21 cellular contexts compared by ENCODE assay signal in genomic region chr9:36423196-36423595, GRCh38. TPM values are rescaled to one million over a fixed set of nuclear protein-coding genes. Genes with fewer than 3 reads are reported as not detected.
A peak's percentile ranks its signal among the peaks of the same experiment; 100 is the strongest.
DNase-seq lines count a peak whose midpoint lies in the region; ATAC-seq and TF ChIP-seq lines count a peak whose summit lies in the region.
"Had no signal": no experiment of that assay in that cellular context is flagged by ENCODE, and none has a peak within 500 bp of the region (broad histone marks: within the 10 kb centered on the region; RNA-seq: fewer than 3 reads in every experiment).

No MANE protein-coding gene starts in this region.

- no peak for DNase-seq in CD4-positive, alpha-beta T cell
- DNase-seq in HAP-1 (ENCODE audit: low spot score in 2 of 2) = peak; percentile 13 to 85
- DNase-seq in globus pallidus (ENCODE audit: low spot score) = peak; percentile 86
- no peak for DNase-seq in trophoblast cell
- DNase-seq: activated CD4-positive, CD25-positive, alpha-beta regulatory T cell treated with anti-CD3 and anti-CD28 coated beads, Interleukin-2, amount 50 U/mL, for 72 hours; brain microvascular endothelial cell; COR-L47; cortex of kidney; DND-41; Kasumi-1; left cardiac atrium; mesendoderm; NCI-H1048; NCI-H187; NCI-H774; PC-3; Right ventricle myocardium superior had no signal

- no peak overlapping the region for H4K12ac ChIP-seq in trophoblast cell (ENCODE audit: low read depth, low read length)

- H3K4me1 ChIP-seq in HAP-1 = peaks cover 49% of the 10 kb centered on the region
- H3K4me1 ChIP-seq in trophoblast cell (ENCODE audit: control insufficient read depth in 1 of 2, insufficient read depth in 2 of 2, low read length in 2 of 2) = peaks cover 5 to 13% of the 10 kb centered on the region in 2 experiments

- no peak overlapping the region for H3K9ac ChIP-seq in trophoblast cell (ENCODE audit: low read length)

- no peak for TF ChIP-seq CTCF in CD4-positive, alpha-beta T cell (IDR thresholded peaks at IDR 0.05)

- H4K91ac ChIP-seq in trophoblast cell (ENCODE audit: low read depth, low read length) = peak overlapping the region; percentile 89

- no peak overlapping the region for H3K23ac ChIP-seq in trophoblast cell (ENCODE audit: low read length)

- peak overlapping the region; percentile 91 for H2AK5ac ChIP-seq in trophoblast cell (ENCODE audit: low read length)

- H3K4me2 ChIP-seq in trophoblast cell (ENCODE audit: low read length) = no peak overlapping the region

- H3K9me3 ChIP-seq in CD4-positive, alpha-beta T cell (ENCODE audit: control insufficient read depth, low read length) = no peaks in the 10 kb centered on the region
- H3K9me3 ChIP-seq in HAP-1 (no peaks in the 10 kb centered on the region), trophoblast cell (ENCODE audit: insufficient read depth, low read depth, low read length) (no peaks in the 10 kb centered on the region)
- H3K9me3 ChIP-seq: suprapubic skin had no signal

- peaks cover 38% of the 10 kb centered on the region for H3K4me1 Mint-ChIP-seq in CD4-positive, alpha-beta T cell (ENCODE audit: low read depth)

- intact Hi-C loops in CD4-positive, alpha-beta T cell (cut with DNase I, micrococcal nuclease) = no loop called here

- H3K27me3 ChIP-seq in CD4-positive, alpha-beta T cell (ENCODE audit: control insufficient read depth, insufficient read depth, low read length) = no peaks in the 10 kb centered on the region
- no peaks in the 10 kb centered on the region for H3K27me3 ChIP-seq in HAP-1 (ENCODE audit: low read depth)
- no peaks in the 10 kb centered on the region for H3K27me3 ChIP-seq in trophoblast cell (ENCODE audit: insufficient read depth, low read length)
- H3K27me3 ChIP-seq: brain microvascular endothelial cell, suprapubic skin had no signal

- peaks cover 5% of the 10 kb centered on the region for H3K79me2 ChIP-seq in trophoblast cell (ENCODE audit: control insufficient read depth, insufficient read depth, low read length, poor library complexity)

- no peaks in the 10 kb centered on the region for H3K9me3 Mint-ChIP-seq in CD4-positive, alpha-beta T cell

- H2BK12ac ChIP-seq in trophoblast cell (ENCODE audit: low read length) = peak overlapping the region; percentile 80

- peak overlapping the region; percentile 62 for H3K4ac ChIP-seq in trophoblast cell (ENCODE audit: low read depth, low read length)

- H3K36me3 ChIP-seq in HAP-1 (replicated peaks) = no peaks in the 10 kb centered on the region; the same call in 1 of the 2 replicates
- H3K36me3 ChIP-seq in trophoblast cell (ENCODE audit: control insufficient read depth in 1 of 2, insufficient read depth in 2 of 2, low read length in 2 of 2) = peaks cover 0 to 2% of the 10 kb centered on the region in 2 experiments
- H3K36me3 ChIP-seq: brain microvascular endothelial cell, suprapubic skin had no signal

- no peak overlapping the region for H3K4me3 Mint-ChIP-seq in CD4-positive, alpha-beta T cell

- CTCF ChIA-PET in CD4-positive, alpha-beta T cell (lab: Charles Lee) = interaction anchor here (0.6 to 3.4 kb wide), 4 partner anchors 9 to 32 kb away, joined by 3 to 11 read pairs (median 3); no protein-coding TSS in a partner anchor

- in situ Hi-C loops in HAP-1 (cut with MboI; ENCODE audit: low sequenced_read_pairs) = no loop called here

- peaks cover 52% of the 10 kb centered on the region for H3K36me3 Mint-ChIP-seq in CD4-positive, alpha-beta T cell (ENCODE audit: low read depth)

- ATAC-seq in CD4-positive, alpha-beta T cell (ENCODE audit: poor library complexity) = no peak
- ATAC-seq in HG02852 (IDR thresholded peaks at IDR 0.05; ENCODE audit: unreplicated experiment) (no peak), HG03175 (IDR thresholded peaks at IDR 0.05; ENCODE audit: unreplicated experiment) (no peak), HG02763 (IDR thresholded peaks at IDR 0.05; ENCODE audit: unreplicated experiment) (no peak)
- ATAC-seq: left cardiac atrium, PC-3 had no signal

- peak overlapping the region; percentile 60 for H3K27ac Mint-ChIP-seq in CD4-positive, alpha-beta T cell

- H2BK120ac ChIP-seq in trophoblast cell (ENCODE audit: insufficient read depth, low read length, poor library complexity) = peak overlapping the region; percentile 98

- peak overlapping the region; percentile 57 for H2BK5ac ChIP-seq in trophoblast cell (ENCODE audit: low read depth, low read length, poor library complexity)

- peak overlapping the region; percentile 77 for H3K14ac ChIP-seq in trophoblast cell (ENCODE audit: low read length)

- H4K8ac ChIP-seq in trophoblast cell (ENCODE audit: low read depth, low read length) = no peak overlapping the region

- H3K18ac ChIP-seq in trophoblast cell (ENCODE audit: low read length) = peak overlapping the region; percentile 59

- no peak overlapping the region for H2AFZ ChIP-seq in trophoblast cell (ENCODE audit: insufficient read depth, low read length, poor library complexity)

- POLR2A ChIA-PET in CD4-positive, alpha-beta T cell (lab: Charles Lee) = no interaction called here

- H3K4me3 ChIP-seq in HAP-1 (no peak overlapping the region), trophoblast cell (ENCODE audit: low read depth, low read length) (no peak overlapping the region)
- H3K4me3 ChIP-seq: suprapubic skin had no signal

- no peak overlapping the region for H3K27ac ChIP-seq in CD4-positive, alpha-beta T cell (ENCODE audit: low read depth, low read length)
- H3K27ac ChIP-seq in trophoblast cell (ENCODE audit: low read depth, low read length) = peak overlapping the region; percentile 48
- H3K27ac ChIP-seq: brain microvascular endothelial cell, suprapubic skin had no signal

- WGBS in trophoblast cell (ENCODE audit: extremely low coverage, insufficient coverage, insufficient read length) = no CpG with 5 or more reads among the region's 2 CpGs

- no peaks in the 10 kb centered on the region for H3K27me3 Mint-ChIP-seq in CD4-positive, alpha-beta T cell

- H3K79me1 ChIP-seq in trophoblast cell (ENCODE audit: low read length) = peaks cover 10% of the 10 kb centered on the region

RNA-seq across cellular contexts. Expression of gene RNF38, which starts 23.1 kb away (rescaled TPM):
- 100 to 1,000 TPM in 1 of 2 experiments, 10 to 100 TPM in 1; 88.1 to 104 TPM for total RNA-seq in CD4-positive, alpha-beta T cell
- 61.8 and 63.0 TPM in 2 replicates for polyA plus RNA-seq in trophoblast cell (2013)

Comparison
In these comparisons a context has a peak if more than half of its experiments do, and no peak if none do; other contexts are left out.
1. DNase-seq: peak in HAP-1 (2 of 2) and globus pallidus (single experiment); none in CD4-positive, alpha-beta T cell (0 of 10) and trophoblast cell (0 of 2).